In genomic region chr3:37162501-37163245, GRCh38 we compare ENCODE assay signal across 9 cellular contexts. TPM values are rescaled to one million over a fixed set of nuclear protein-coding genes. Genes with fewer than 3 reads are reported as not detected.
A peak's percentile ranks its signal among the peaks of the same experiment; 100 is the strongest.
DNase-seq lines count a peak whose midpoint lies in the region; ATAC-seq, FAIRE-seq and TF ChIP-seq lines count a peak whose summit lies in the region.
"Had no signal": no experiment of that assay in that cellular context is flagged by ENCODE, and none has a peak within 500 bp of the region (broad histone marks: within the 10 kb centered on the region; RNA-seq: fewer than 3 reads in every experiment).

No MANE protein-coding gene starts in this region.

- no peak for DNase-seq in CD8-positive, alpha-beta T cell
- DNase-seq in activated naive CD8-positive, alpha-beta T cell treated with anti-CD3 and anti-CD28 coated beads, Interleukin-2, amount 50 U/mL, for 24 hours: no peak
- DNase-seq in kidney: no peak
- no peak for DNase-seq in stimulated activated CD4-positive, alpha-beta T cell treated with anti-CD3 and anti-CD28 coated beads, Interleukin-4, amount 100 ng/mL, for 4 hours
- no peak for DNase-seq in SHP77 treated with DMSO at 0.1 percent for 48 hours (lab: John Stamatoyannopoulos, UW)
- DNase-seq in NCI-H2107 treated with DMSO at 0.1 percent for 48 hours (lab: John Stamatoyannopoulos, UW; ENCODE audit: unreplicated experiment): no peak
- DNase-seq: NCI-H2029 had no signal

- H3K9ac ChIP-seq in kidney (ENCODE audit: low read length in 2 of 2): no peak overlapping the region

- no peaks in the 10 kb centered on the region for H3K27me3 ChIP-seq in CD8-positive, alpha-beta T cell (ENCODE audit: insufficient read depth, low read length)

- FAIRE-seq in kidney (lab: Jason Lieb, UNC): no peak

- ATAC-seq in CD8-positive, alpha-beta T cell: no peak
- ATAC-seq in GM19467 (IDR thresholded peaks at IDR 0.05; ENCODE audit: unreplicated experiment): peak; percentile 70
- ATAC-seq in HG03103 (IDR thresholded peaks at IDR 0.05; ENCODE audit: low read depth, unreplicated experiment): peak; percentile 74
- peak; percentile 55 for ATAC-seq in activated naive CD8-positive, alpha-beta T cell treated with anti-CD3 and anti-CD28 coated beads, Interleukin-2, amount 50 U/mL, for 24 hours

- peaks cover 21% of the 10 kb centered on the region for H3K4me1 Mint-ChIP-seq in CD8-positive, alpha-beta T cell (ENCODE audit: low read depth)
- peaks cover 41% of the 10 kb centered on the region for H3K4me1 Mint-ChIP-seq in activated naive CD8-positive, alpha-beta T cell treated with anti-CD3 and anti-CD28 coated beads, Interleukin-2, amount 50 U/mL, for 24 hours

- H3K4me3 ChIP-seq in CD8-positive, alpha-beta T cell (ENCODE audit: low read depth, low read length): no peak overlapping the region
- no peak overlapping the region for H3K4me3 ChIP-seq in kidney (ENCODE audit: low read length in 2 of 2)

- H3K27me3 Mint-ChIP-seq in CD8-positive, alpha-beta T cell (ENCODE audit: low read depth): no peaks in the 10 kb centered on the region
- H3K27me3 Mint-ChIP-seq in activated naive CD8-positive, alpha-beta T cell treated with anti-CD3 and anti-CD28 coated beads, Interleukin-2, amount 50 U/mL, for 24 hours: no peaks in the 10 kb centered on the region

- CTCF ChIA-PET in CD8-positive, alpha-beta T cell (lab: Charles Lee): no interaction called here

- no peak overlapping the region for H3K27ac ChIP-seq in CD8-positive, alpha-beta T cell (ENCODE audit: low read depth, low read length)
- H3K27ac ChIP-seq in kidney (ENCODE audit: low read depth in 2 of 2, low read length in 2 of 2): no peak overlapping the region

- H3K27ac Mint-ChIP-seq in CD8-positive, alpha-beta T cell: peak overlapping the region; percentile 84
- peak overlapping the region; percentile 85 for H3K27ac Mint-ChIP-seq in activated naive CD8-positive, alpha-beta T cell treated with anti-CD3 and anti-CD28 coated beads, Interleukin-2, amount 50 U/mL, for 24 hours

- H3K36me3 ChIP-seq in CD8-positive, alpha-beta T cell (ENCODE audit: insufficient read depth, low read length): no peaks in the 10 kb centered on the region
- peaks cover 0 to 7% of the 10 kb centered on the region in 2 donors for H3K36me3 ChIP-seq in kidney (ENCODE audit: control insufficient read depth in 1 of 2, insufficient read depth in 2 of 2, low read length in 2 of 2)

- H3K4me1 ChIP-seq in CD8-positive, alpha-beta T cell (ENCODE audit: insufficient read depth, low read length): peaks cover 10% of the 10 kb centered on the region
- peaks cover 0 to 3% of the 10 kb centered on the region in 2 donors for H3K4me1 ChIP-seq in kidney (ENCODE audit: control insufficient read depth in 1 of 2, insufficient read depth in 1 of 2, low read depth in 1 of 2, low read length in 2 of 2)

- no peak for TF ChIP-seq CTCF in CD8-positive, alpha-beta T cell (IDR thresholded peaks at IDR 0.05)
- no peak for TF ChIP-seq CTCF in kidney (IDR thresholded peaks at IDR 0.05; ENCODE audit: borderline replicate concordance, extremely low read depth, insufficient read depth)

- H3K36me3 Mint-ChIP-seq in CD8-positive, alpha-beta T cell: peaks cover 30% of the 10 kb centered on the region
- peaks cover 24% of the 10 kb centered on the region for H3K36me3 Mint-ChIP-seq in activated naive CD8-positive, alpha-beta T cell treated with anti-CD3 and anti-CD28 coated beads, Interleukin-2, amount 50 U/mL, for 24 hours (ENCODE audit: low read depth)

- H3K9me3 ChIP-seq in CD8-positive, alpha-beta T cell (ENCODE audit: low read length): no peaks in the 10 kb centered on the region
- H3K9me3 ChIP-seq in kidney (ENCODE audit: control insufficient read depth in 1 of 2, low read length in 2 of 2): no peaks in the 10 kb centered on the region

- POLR2A ChIA-PET in CD8-positive, alpha-beta T cell (lab: Charles Lee): no interaction called here

- intact Hi-C loops in CD8-positive, alpha-beta T cell (cut with DNase I, micrococcal nuclease): no loop called here
- intact Hi-C loops in kidney (cut with DNase I): no loop called here

- no peak overlapping the region for H3K4me3 Mint-ChIP-seq in CD8-positive, alpha-beta T cell
- peak overlapping the region; percentile 40 for H3K4me3 Mint-ChIP-seq in activated naive CD8-positive, alpha-beta T cell treated with anti-CD3 and anti-CD28 coated beads, Interleukin-2, amount 50 U/mL, for 24 hours

- no peaks in the 10 kb centered on the region for H3K9me3 Mint-ChIP-seq in CD8-positive, alpha-beta T cell
- H3K9me3 Mint-ChIP-seq in activated naive CD8-positive, alpha-beta T cell treated with anti-CD3 and anti-CD28 coated beads, Interleukin-2, amount 50 U/mL, for 24 hours: no peaks in the 10 kb centered on the region

RNA-seq across cellular contexts. Expression of gene LRRFIP2, which starts 11.7 kb away (rescaled TPM):
- total RNA-seq in CD8-positive, alpha-beta T cell: 10 to 100 TPM; 31.7 to 36.2 TPM
- 61.4 TPM for total RNA-seq in kidney
- 26.1 TPM for polyA plus RNA-seq in kidney (ENCODE audit: insufficient read depth, low read depth, low replicate concordance)
